4 cellular contexts compared by ENCODE assay signal in the genomic region with DNA sequence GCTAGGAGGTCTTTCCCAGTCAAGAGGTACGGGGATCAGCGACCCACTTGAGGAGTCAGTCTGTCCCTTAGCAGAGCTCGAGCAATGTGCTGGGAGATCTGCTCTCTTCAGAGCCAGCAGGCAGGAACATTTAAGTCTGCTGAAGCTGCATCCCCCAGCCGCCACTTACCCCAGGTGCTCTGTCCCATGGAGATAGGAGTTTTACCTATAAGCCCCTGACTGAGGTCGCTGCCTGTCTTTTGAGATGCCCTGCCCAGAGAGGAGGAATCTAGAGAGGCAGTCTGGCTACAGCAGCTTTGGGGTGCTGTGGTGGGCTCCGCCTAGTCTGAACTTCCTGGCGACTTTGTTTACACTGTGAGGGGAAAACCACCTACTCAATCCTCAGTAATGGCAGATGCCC.
"Had no signal": no experiment of that assay in that cellular context is flagged by ENCODE, and none has a peak within 500 bp of the region (broad histone marks: within the 10 kb centered on the region; RNA-seq: fewer than 3 reads in every experiment).

No MANE protein-coding gene starts in this region.

- ATAC-seq: GM23338, HepG2 had no signal

- DNase-seq: H9, HCEC 1CT had no signal
